Comparison of ENCODE assay signal across 12 cellular contexts in genomic region chrX:41137589-41137988, GRCh38. TPM values are rescaled to one million over a fixed set of nuclear protein-coding genes. Genes with fewer than 3 reads are reported as not detected.
DNase-seq lines count a peak whose midpoint lies in the region; TF ChIP-seq lines count a peak whose summit lies in the region.
"Had no signal": no experiment of that assay in that cellular context is flagged by ENCODE, and none has a peak within 500 bp of the region (broad histone marks: within the 10 kb centered on the region; RNA-seq: fewer than 3 reads in every experiment).

No MANE protein-coding gene starts in this region.

- H4K20me1 ChIP-seq in MM.1S (ENCODE audit: insufficient read depth, low read length), result no peaks in the 10 kb centered on the region
- H4K20me1 ChIP-seq in neural progenitor cell (ENCODE audit: low read depth), result no peaks in the 10 kb centered on the region

- peak; percentile 1 for DNase-seq in NCI-H146 treated with DMSO at 0.1 percent for 48 hours (lab: John Stamatoyannopoulos, UW; ENCODE audit: unreplicated experiment)
- DNase-seq in NCI-H146 (lab: John Stamatoyannopoulos, UW), result no peak
- DNase-seq in MM.1S, result peak; percentile 15
- DNase-seq in breast epithelium (ENCODE audit: low spot score in 2 of 2), result no peak
- no peak for DNase-seq in neural progenitor cell (ENCODE audit: low spot score)
- DNase-seq in GDM1 (lab: John Stamatoyannopoulos, UW), result no peak
- no peak for DNase-seq in activated CD4-positive, CD25-positive, alpha-beta regulatory T cell (lab: John Stamatoyannopoulos, UW)
- no peak for DNase-seq in colonic mucosa
- DNase-seq: NCI-H1092 had no signal

- H2AFZ ChIP-seq in MM.1S (ENCODE audit: low read length) (no peak overlapping the region), neural progenitor cell (replicated peaks) (no peak overlapping the region)

- no peak overlapping the region for H3K4me3 ChIP-seq in MM.1S (ENCODE audit: low read length)
- no peak overlapping the region for H3K4me3 ChIP-seq in breast epithelium
- no peak overlapping the region for H3K4me3 ChIP-seq in neural progenitor cell
- no peak overlapping the region for H3K4me3 ChIP-seq in colonic mucosa
- H3K4me3 ChIP-seq: BLaER1 had no signal

- TF ChIP-seq CTCF in MM.1S (IDR thresholded peaks at IDR 0.05; ENCODE audit: low read length), result peak; percentile 27; the same call in 1 of the 2 replicates
- TF ChIP-seq CTCF in breast epithelium (IDR thresholded peaks at IDR 0.05), result peak in 2 of 3 donors; percentile 12 to 24
- TF ChIP-seq CTCF in neural progenitor cell (IDR thresholded peaks at IDR 0.05), result peak; percentile 51
- TF ChIP-seq CTCF in colonic mucosa (IDR thresholded peaks at IDR 0.05), result no peak

- H3K36me3 Mint-ChIP-seq in neural progenitor cell, result peaks cover 7% of the 10 kb centered on the region

- H3K27me3 Mint-ChIP-seq in neural progenitor cell (ENCODE audit: insufficient read depth, low read depth), result peaks cover 3% of the 10 kb centered on the region
- H3K27me3 Mint-ChIP-seq: activated naive CD4-positive, alpha-beta T cell treated with anti-CD3 and anti-CD28 coated beads, Interleukin-2, amount 50 U/mL, for 24 hours; stimulated activated naive CD8-positive, alpha-beta T cell treated with anti-CD3 and anti-CD28 coated beads, Interleukin-15, Interleukin-2, amounts not matched to agents 100 ng/mL and 50 ng/mL, for 24 hours had no signal

- H3K4me2 ChIP-seq in MM.1S (ENCODE audit: low read depth, low read length) (no peak overlapping the region), neural progenitor cell (no peak overlapping the region)
- H3K4me2 ChIP-seq: BLaER1 had no signal

- intact Hi-C loops in breast epithelium (cut with DNase I; ENCODE audit: low total_unique reads), result no loop called here
- intact Hi-C loops in colonic mucosa (cut with DNase I), result no loop called here

- H3K9me3 ChIP-seq in MM.1S (replicated peaks; ENCODE audit: insufficient read depth, low read length), result no peaks in the 10 kb centered on the region
- no peaks in the 10 kb centered on the region for H3K9me3 ChIP-seq in breast epithelium
- no peaks in the 10 kb centered on the region for H3K9me3 ChIP-seq in neural progenitor cell (ENCODE audit: low read depth)
- no peaks in the 10 kb centered on the region for H3K9me3 ChIP-seq in colonic mucosa
- H3K9me3 ChIP-seq: BLaER1 had no signal

- no peaks in the 10 kb centered on the region for H3K27me3 ChIP-seq in MM.1S (replicated peaks; ENCODE audit: insufficient read depth, low read length)
- H3K27me3 ChIP-seq in breast epithelium, result no peaks in the 10 kb centered on the region
- H3K27me3 ChIP-seq in neural progenitor cell, result no peaks in the 10 kb centered on the region
- no peaks in the 10 kb centered on the region for H3K27me3 ChIP-seq in colonic mucosa

- no peaks in the 10 kb centered on the region for H3K4me1 Mint-ChIP-seq in neural progenitor cell
- H3K4me1 Mint-ChIP-seq: activated naive CD4-positive, alpha-beta T cell treated with anti-CD3 and anti-CD28 coated beads, Interleukin-2, amount 50 U/mL, for 24 hours had no signal

- H3K9ac ChIP-seq in MM.1S (ENCODE audit: low read length) (no peak overlapping the region), neural progenitor cell (no peak overlapping the region), colonic mucosa (ENCODE audit: low read depth in 2 of 2, low read length in 2 of 2) (no peak overlapping the region)
- H3K9ac ChIP-seq: BLaER1 had no signal

- H3K79me2 ChIP-seq in MM.1S (ENCODE audit: low read length) (peaks cover 5% of the 10 kb centered on the region), neural progenitor cell (ENCODE audit: low read depth) (peaks cover 57% of the 10 kb centered on the region)

- no peaks in the 10 kb centered on the region for H3K9me2 ChIP-seq in MM.1S (replicated peaks; ENCODE audit: insufficient read depth, low read length)

- H3K27ac ChIP-seq in MM.1S (ENCODE audit: low read length), result no peak overlapping the region
- no peak overlapping the region for H3K27ac ChIP-seq in breast epithelium
- no peak overlapping the region for H3K27ac ChIP-seq in neural progenitor cell
- no peak overlapping the region for H3K27ac ChIP-seq in colonic mucosa
- H3K27ac ChIP-seq: BLaER1 had no signal

- H3K4me1 ChIP-seq in MM.1S (ENCODE audit: low read length), result no peaks in the 10 kb centered on the region
- H3K4me1 ChIP-seq in breast epithelium, result no peaks in the 10 kb centered on the region
- H3K4me1 ChIP-seq in neural progenitor cell, result no peaks in the 10 kb centered on the region
- no peaks in the 10 kb centered on the region for H3K4me1 ChIP-seq in colonic mucosa
- H3K4me1 ChIP-seq: BLaER1 had no signal

- no peaks in the 10 kb centered on the region for H3F3A ChIP-seq in MM.1S (ENCODE audit: insufficient read depth, low read length)
- no peaks in the 10 kb centered on the region for H3F3A ChIP-seq in neural progenitor cell (ENCODE audit: low read depth)

- no peak overlapping the region for H3K27ac Mint-ChIP-seq in neural progenitor cell
- H3K27ac Mint-ChIP-seq: activated naive CD4-positive, alpha-beta T cell treated with anti-CD3 and anti-CD28 coated beads, Interleukin-2, amount 50 U/mL, for 24 hours; stimulated activated naive CD8-positive, alpha-beta T cell treated with anti-CD3 and anti-CD28 coated beads, Interleukin-15, Interleukin-2, amounts not matched to agents 100 ng/mL and 50 ng/mL, for 24 hours had no signal

- no peak for TF ChIP-seq POLR2A in breast epithelium (IDR thresholded peaks at IDR 0.05)

- no peaks in the 10 kb centered on the region for H3K9me3 Mint-ChIP-seq in neural progenitor cell
- H3K9me3 Mint-ChIP-seq: activated naive CD4-positive, alpha-beta T cell treated with anti-CD3 and anti-CD28 coated beads, Interleukin-2, amount 50 U/mL, for 24 hours; stimulated activated naive CD8-positive, alpha-beta T cell treated with anti-CD3 and anti-CD28 coated beads, Interleukin-15, Interleukin-2, amounts not matched to agents 100 ng/mL and 50 ng/mL, for 24 hours had no signal

- H3K36me3 ChIP-seq in MM.1S (replicated peaks; ENCODE audit: insufficient read depth, low read length), result 0 out of 2 replicates have a peak, but pooled peaks cover 2% of the 10 kb centered on the region
- H3K36me3 ChIP-seq in breast epithelium, result no peaks in the 10 kb centered on the region
- peaks cover 34% of the 10 kb centered on the region for H3K36me3 ChIP-seq in neural progenitor cell
- H3K36me3 ChIP-seq in colonic mucosa, result no peaks in the 10 kb centered on the region

- no peak overlapping the region for H3K4me3 Mint-ChIP-seq in neural progenitor cell
- H3K4me3 Mint-ChIP-seq: activated naive CD4-positive, alpha-beta T cell treated with anti-CD3 and anti-CD28 coated beads, Interleukin-2, amount 50 U/mL, for 24 hours; stimulated activated naive CD8-positive, alpha-beta T cell treated with anti-CD3 and anti-CD28 coated beads, Interleukin-15, Interleukin-2, amounts not matched to agents 100 ng/mL and 50 ng/mL, for 24 hours had no signal

RNA-seq across cellular contexts. Expression of gene USP9X, which starts 52.3 kb away (rescaled TPM):
- total RNA-seq in breast epithelium (100 to 1,000 TPM in 2 of 3 donors, 10 to 100 TPM in 1; 99.0 to 124 (median 112) TPM), neural progenitor cell (ENCODE audit: low replicate concordance) (92.5 and 115 TPM in 2 replicates), colonic mucosa (10 to 100 TPM; 74.5 to 89.0 TPM)

Comparison
In these comparisons a context has a peak if more than half of its experiments do, and no peak if none do; other contexts are left out.
1. DNase-seq: peak in NCI-H146 treated with DMSO at 0.1 percent for 48 hours (single experiment) and MM.1S (single experiment); none in NCI-H146 (single experiment), breast epithelium (0 of 2), neural progenitor cell (single experiment), GDM1 (single experiment), activated CD4-positive, CD25-positive, alpha-beta regulatory T cell (0 of 4) and colonic mucosa (single experiment).